1 cellular context compared by ENCODE assay signal in the genomic region with DNA sequence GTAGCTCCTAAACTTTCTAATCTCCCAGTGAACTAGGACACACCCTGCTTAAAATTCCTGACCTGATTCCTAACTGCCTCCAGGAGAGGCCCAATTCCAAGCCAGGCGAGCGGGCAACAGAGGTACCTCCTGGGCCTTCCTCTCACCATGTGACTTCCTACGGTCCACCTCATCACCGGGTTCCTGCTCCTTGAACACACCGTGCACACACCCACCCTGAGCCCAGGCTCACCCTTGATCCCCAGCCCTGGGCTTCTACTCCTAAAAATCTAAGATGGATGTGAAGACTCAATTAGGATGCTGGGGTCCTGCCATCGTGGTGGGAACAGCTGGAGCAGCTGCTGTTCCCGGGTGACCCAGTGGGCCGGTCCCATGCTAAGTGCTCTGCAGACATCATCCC.
TF ChIP-seq lines count a peak whose summit lies in the region.

No MANE protein-coding gene starts in this region.

TF ChIP-seq in WTC11, 78 proteins besides CTCF, POLR2A, EP300 and RAD21 (continued from another document):
- TF ChIP-seq, protein P1, sequence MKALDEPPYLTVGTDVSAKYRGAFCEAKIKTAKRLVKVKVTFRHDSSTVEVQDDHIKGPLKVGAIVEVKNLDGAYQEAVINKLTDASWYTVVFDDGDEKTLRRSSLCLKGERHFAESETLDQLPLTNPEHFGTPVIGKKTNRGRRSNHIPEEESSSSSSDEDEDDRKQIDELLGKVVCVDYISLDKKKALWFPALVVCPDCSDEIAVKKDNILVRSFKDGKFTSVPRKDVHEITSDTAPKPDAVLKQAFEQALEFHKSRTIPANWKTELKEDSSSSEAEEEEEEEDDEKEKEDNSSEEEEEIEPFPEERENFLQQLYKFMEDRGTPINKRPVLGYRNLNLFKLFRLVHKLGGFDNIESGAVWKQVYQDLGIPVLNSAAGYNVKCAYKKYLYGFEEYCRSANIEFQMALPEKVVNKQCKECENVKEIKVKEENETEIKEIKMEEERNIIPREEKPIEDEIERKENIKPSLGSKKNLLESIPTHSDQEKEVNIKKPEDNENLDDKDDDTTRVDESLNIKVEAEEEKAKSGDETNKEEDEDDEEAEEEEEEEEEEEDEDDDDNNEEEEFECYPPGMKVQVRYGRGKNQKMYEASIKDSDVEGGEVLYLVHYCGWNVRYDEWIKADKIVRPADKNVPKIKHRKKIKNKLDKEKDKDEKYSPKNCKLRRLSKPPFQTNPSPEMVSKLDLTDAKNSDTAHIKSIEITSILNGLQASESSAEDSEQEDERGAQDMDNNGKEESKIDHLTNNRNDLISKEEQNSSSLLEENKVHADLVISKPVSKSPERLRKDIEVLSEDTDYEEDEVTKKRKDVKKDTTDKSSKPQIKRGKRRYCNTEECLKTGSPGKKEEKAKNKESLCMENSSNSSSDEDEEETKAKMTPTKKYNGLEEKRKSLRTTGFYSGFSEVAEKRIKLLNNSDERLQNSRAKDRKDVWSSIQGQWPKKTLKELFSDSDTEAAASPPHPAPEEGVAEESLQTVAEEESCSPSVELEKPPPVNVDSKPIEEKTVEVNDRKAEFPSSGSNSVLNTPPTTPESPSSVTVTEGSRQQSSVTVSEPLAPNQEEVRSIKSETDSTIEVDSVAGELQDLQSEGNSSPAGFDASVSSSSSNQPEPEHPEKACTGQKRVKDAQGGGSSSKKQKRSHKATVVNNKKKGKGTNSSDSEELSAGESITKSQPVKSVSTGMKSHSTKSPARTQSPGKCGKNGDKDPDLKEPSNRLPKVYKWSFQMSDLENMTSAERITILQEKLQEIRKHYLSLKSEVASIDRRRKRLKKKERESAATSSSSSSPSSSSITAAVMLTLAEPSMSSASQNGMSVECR (CRISPR knock-in tag; IDR thresholded peaks at IDR 0.05; ENCODE audit: borderline replicate concordance), result no peak
